ENCODE assay signal across 12 cellular contexts in the genomic region with DNA sequence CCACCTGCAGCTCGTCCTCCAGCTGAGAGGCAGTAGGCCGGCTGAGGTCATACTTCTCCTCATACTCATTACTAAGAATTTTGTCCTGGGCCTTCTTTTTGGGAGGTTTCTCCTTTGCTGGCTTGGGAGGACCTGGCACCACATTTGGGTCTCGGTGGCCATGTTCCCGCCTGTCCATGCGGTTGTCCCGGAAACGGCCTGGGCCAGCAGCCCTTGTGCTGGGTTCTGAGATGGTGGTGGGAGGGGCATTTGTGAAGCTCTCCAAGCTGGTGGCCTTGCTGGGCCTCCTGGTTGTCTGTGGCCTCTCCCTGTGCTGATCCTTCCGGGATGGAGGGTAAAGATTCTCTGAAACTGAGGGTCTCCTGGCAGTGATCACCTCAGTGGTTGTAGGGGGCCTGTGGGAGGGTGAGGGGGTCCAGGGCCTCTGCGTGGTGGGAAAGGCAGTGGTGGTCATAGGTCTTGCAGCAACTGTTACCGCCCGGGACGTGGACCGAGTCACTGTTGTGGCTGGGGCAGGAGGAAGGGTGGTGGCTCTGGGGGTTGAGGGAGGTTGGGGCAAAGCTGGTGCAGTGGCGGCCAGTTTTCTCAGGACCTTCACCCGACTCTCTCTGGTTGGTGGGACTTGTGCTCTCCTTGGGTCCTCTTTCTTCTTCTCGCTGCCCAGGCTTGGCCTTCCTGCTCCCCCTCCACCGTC. TPM values are rescaled to one million over a fixed set of nuclear protein-coding genes. Genes with fewer than 3 reads are reported as not detected.
DNase-seq lines count a peak whose midpoint lies in the region; ATAC-seq and TF ChIP-seq lines count a peak whose summit lies in the region.
"Had no signal": no experiment of that assay in that cellular context is flagged by ENCODE, and none has a peak within 500 bp of the region (broad histone marks: within the 10 kb centered on the region; RNA-seq: fewer than 3 reads in every experiment).

No MANE protein-coding gene starts in this region.

- H3K4me3 ChIP-seq in astrocyte of the cerebellum (ENCODE audit: low read depth, low read length): peak overlapping the region; percentile 66
- H3K4me3 ChIP-seq in gastroesophageal sphincter: peak overlapping the region in 1 of 2 donors; percentile 52
- H3K4me3 ChIP-seq in uterus: peak overlapping the region; percentile 35 to 62

- 20 to 59% methylated on average over 2 to 7 of the region's 17 CpGs for WGBS in gastroesophageal sphincter (ENCODE audit: low coverage in 1 of 2), 2 donors

- no peak for TF ChIP-seq EP300 in gastroesophageal sphincter (IDR thresholded peaks at IDR 0.05)

- H3K27me3 ChIP-seq in gastroesophageal sphincter (no peaks in the 10 kb centered on the region), uterus (no peaks in the 10 kb centered on the region)

- ATAC-seq in gastroesophageal sphincter (no peak), GM19328 (IDR thresholded peaks at IDR 0.05; ENCODE audit: unreplicated experiment) (no peak)

- peaks cover 13 to 100% (median 27%) of the 10 kb centered on the region in 3 donors for H3K4me1 ChIP-seq in gastroesophageal sphincter
- H3K4me1 ChIP-seq in uterus: peaks cover 4 to 14% of the 10 kb centered on the region in 2 donors

- no peak for TF ChIP-seq CTCF in astrocyte of the cerebellum (IDR thresholded peaks at IDR 0.05; ENCODE audit: low read depth, low read length, missing control alignments)
- no peak for TF ChIP-seq CTCF in gastroesophageal sphincter (IDR thresholded peaks at IDR 0.05)
- TF ChIP-seq CTCF in uterus (IDR thresholded peaks at IDR 0.05): no peak
- no peak for TF ChIP-seq CTCF in GM10266 (IDR thresholded peaks at IDR 0.05; ENCODE audit: control insufficient read depth, insufficient read depth, low read depth, missing control alignments)

- H3K27ac ChIP-seq in gastroesophageal sphincter (peak overlapping the region; percentile 18 to 87 (median 83)), uterus (peak overlapping the region; percentile 86 to 92)
- H3K27ac ChIP-seq: neutrophil, VCaP had no signal

- no peak for DNase-seq in astrocyte of the cerebellum (ENCODE audit: low read depth)
- peak; percentile 89 for DNase-seq in posterior vena cava (ENCODE audit: low spot score)
- peak; percentile 58 to 63 for DNase-seq in uterus
- DNase-seq in GM10266 (ENCODE audit: extremely low spot score): no peak
- no peak for DNase-seq in mucosa of gallbladder (ENCODE audit: low spot score)
- DNase-seq: erythroblast; NCI-H748 treated with DMSO at 0.1 percent for 48 hours; stimulated activated naive CD4-positive, alpha-beta T cell had no signal

- TF ChIP-seq POLR2A in gastroesophageal sphincter (IDR thresholded peaks at IDR 0.05) (no peak), uterus (IDR thresholded peaks at IDR 0.05) (no peak)

- H3K36me3 ChIP-seq in gastroesophageal sphincter (no peaks in the 10 kb centered on the region), uterus (no peaks in the 10 kb centered on the region)
- H3K36me3 ChIP-seq: neutrophil had no signal

- in situ Hi-C loops in astrocyte of the cerebellum (cut with HindIII; ENCODE audit: low sequenced_read_pairs): loop anchor here (25.0 kb wide), 2 partner anchors 174 to 349 kb away; partner anchors contain the start of genes CD200R1 and GTPBP8

- intact Hi-C loops in posterior vena cava (cut with DNase I) (loop anchor here (10.0 kb wide), 2 partner anchors 54 to 346 kb away; no protein-coding TSS in a partner anchor), uterus (cut with DNase I; ENCODE audit: low total_unique reads) (no loop called here)

- H3K9me3 ChIP-seq in gastroesophageal sphincter (no peaks in the 10 kb centered on the region), uterus (no peaks in the 10 kb centered on the region)
- H3K9me3 ChIP-seq: neutrophil had no signal

RNA-seq across cellular contexts. Expression of gene CCDC80, which starts 2.5 kb away (rescaled TPM):
- 100 to 1,000 TPM in 2 of 4 donors, 10 to 100 TPM in 2; 30.8 to 208 (median 138) TPM for total RNA-seq in gastroesophageal sphincter
- 1,000 to 10,000 TPM in 1 of 2 donors, 100 to 1,000 TPM in 1; 294 to 1,773 TPM for total RNA-seq in posterior vena cava
- 100 to 1,000 TPM in 2 of 4 donors, 10 to 100 TPM in 2; 29.7 to 207 (median 120) TPM for total RNA-seq in uterus
- 67.8 TPM for total RNA-seq in mucosa of gallbladder

Comparison
In these comparisons a context has a peak if more than half of its experiments do, and no peak if none do; other contexts are left out.
1. DNase-seq: peak in posterior vena cava (single experiment) and uterus (2 of 2); none in astrocyte of the cerebellum (single experiment), GM10266 (single experiment) and mucosa of gallbladder (single experiment).